Comparison of ENCODE assay signal across 15 cellular contexts in the genomic region with DNA sequence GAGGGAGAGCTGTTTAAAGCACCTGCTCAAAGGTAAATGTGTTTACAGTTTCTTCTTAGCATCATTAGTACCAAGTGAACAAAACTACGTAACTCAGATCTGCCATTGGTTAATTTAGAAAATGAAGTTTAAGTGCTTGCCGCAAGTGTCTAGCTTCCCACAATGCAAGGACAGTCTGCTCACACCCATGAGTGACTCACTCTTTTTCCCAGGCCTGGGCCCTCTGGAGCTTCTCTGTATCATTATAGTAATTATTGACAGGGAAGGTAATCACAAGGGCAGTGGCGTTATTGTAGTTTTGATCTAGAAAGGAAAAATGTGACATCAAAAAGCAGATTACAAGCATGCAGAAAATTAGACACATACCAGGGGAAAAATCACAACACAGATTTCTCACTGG. TPM values are rescaled to one million over a fixed set of nuclear protein-coding genes. Genes with fewer than 3 reads are reported as not detected.
DNase-seq lines count a peak whose midpoint lies in the region; ATAC-seq, FAIRE-seq and TF ChIP-seq lines count a peak whose summit lies in the region.
"Had no signal": no experiment of that assay in that cellular context is flagged by ENCODE, and none has a peak within 500 bp of the region (broad histone marks: within the 10 kb centered on the region; RNA-seq: fewer than 3 reads in every experiment).

No MANE protein-coding gene starts in this region.

- no peaks in the 10 kb centered on the region for H3K9me3 Mint-ChIP-seq in naive thymus-derived CD4-positive, alpha-beta T cell

- peaks cover 7% of the 10 kb centered on the region for H3K4me1 ChIP-seq in upper lobe of right lung
- H3K4me1 ChIP-seq in naive thymus-derived CD4-positive, alpha-beta T cell (ENCODE audit: control insufficient read depth in 2 of 2, insufficient read depth in 2 of 2, low read length in 2 of 2) = no peaks in the 10 kb centered on the region
- H3K4me1 ChIP-seq: tibial nerve had no signal

- H3K4me3 ChIP-seq in bronchial epithelial cell (ENCODE audit: low read depth, low read length) = no peak overlapping the region
- H3K4me3 ChIP-seq in kidney epithelial cell (ENCODE audit: low read depth, low read length) = no peak overlapping the region
- H3K4me3 ChIP-seq in upper lobe of right lung = no peak overlapping the region
- H3K4me3 ChIP-seq in naive thymus-derived CD4-positive, alpha-beta T cell (ENCODE audit: low read length) = no peak overlapping the region
- H3K4me3 ChIP-seq: tibial nerve had no signal

- intact Hi-C loops in upper lobe of right lung (cut with DNase I) = no loop called here
- intact Hi-C loops in naive thymus-derived CD4-positive, alpha-beta T cell (cut with micrococcal nuclease) = no loop called here

- no peak for FAIRE-seq in bronchial epithelial cell (lab: Jason Lieb, UNC)

- peaks cover 0 to 6% (median 0%) of the 10 kb centered on the region in 7 donors for H3K4me1 Mint-ChIP-seq in naive thymus-derived CD4-positive, alpha-beta T cell

- H3K4me3 Mint-ChIP-seq in naive thymus-derived CD4-positive, alpha-beta T cell = no peak overlapping the region

- H3K27me3 ChIP-seq in bronchial epithelial cell (ENCODE audit: control insufficient read depth, insufficient read depth, low read length) (no peaks in the 10 kb centered on the region), kidney epithelial cell (ENCODE audit: control insufficient read depth, insufficient read depth, low read length) (no peaks in the 10 kb centered on the region), upper lobe of right lung (no peaks in the 10 kb centered on the region)
- H3K27me3 ChIP-seq in naive thymus-derived CD4-positive, alpha-beta T cell (ENCODE audit: control insufficient read depth in 2 of 2, insufficient read depth in 2 of 2, low read length in 2 of 2) = no peaks in the 10 kb centered on the region
- H3K27me3 ChIP-seq: tibial nerve had no signal

- POLR2A ChIA-PET in naive thymus-derived CD4-positive, alpha-beta T cell (lab: Charles Lee) = interaction anchor here (0.5 kb wide), 1 partner anchor 32 kb away, joined by 3 read pairs; no protein-coding TSS in a partner anchor

- peak; percentile 69 for DNase-seq in AG08395 (ENCODE audit: low spot score)
- peak; percentile 48 for DNase-seq in HK-2 (ENCODE audit: unreplicated experiment)
- peak; percentile 60 for DNase-seq in bronchial epithelial cell (ENCODE audit: low read depth)
- peak; percentile 56 for DNase-seq in kidney epithelial cell (ENCODE audit: low read depth)
- no peak for DNase-seq in upper lobe of right lung
- DNase-seq in naive thymus-derived CD4-positive, alpha-beta T cell = no peak
- no peak for DNase-seq in GM20000 (ENCODE audit: low spot score)
- no peak for DNase-seq in activated naive CD4-positive, alpha-beta T cell (lab: John Stamatoyannopoulos, UW)
- DNase-seq: cortex of kidney; DMS153; foreskin melanocyte; NCI-H1092 treated with DMSO at 0.1 percent for 48 hours; NCI-H446 treated with DMSO at 0.1 percent for 48 hours; stimulated activated CD4-positive, alpha-beta T cell treated with anti-CD3 and anti-CD28 coated beads, Interleukin-2, amount 100 ng/mL, for 24 hours had no signal

- CTCF ChIA-PET in naive thymus-derived CD4-positive, alpha-beta T cell (lab: Charles Lee) = no interaction called here

- H3K36me3 ChIP-seq in bronchial epithelial cell (ENCODE audit: control insufficient read depth, insufficient read depth, low read length) (peaks cover 21% of the 10 kb centered on the region), kidney epithelial cell (ENCODE audit: control insufficient read depth, insufficient read depth, low read length) (peaks cover 3% of the 10 kb centered on the region), upper lobe of right lung (peaks cover 100% of the 10 kb centered on the region)
- peaks cover 10 to 66% (median 22%) of the 10 kb centered on the region in 3 experiments for H3K36me3 ChIP-seq in naive thymus-derived CD4-positive, alpha-beta T cell (ENCODE audit: control insufficient read depth in 2 of 3, insufficient read depth in 3 of 3, low read length in 3 of 3)

- no peaks in the 10 kb centered on the region for H3K9me3 ChIP-seq in upper lobe of right lung
- H3K9me3 ChIP-seq in naive thymus-derived CD4-positive, alpha-beta T cell (ENCODE audit: control insufficient read depth in 2 of 3, low read length in 3 of 3) = no peaks in the 10 kb centered on the region
- H3K9me3 ChIP-seq: tibial nerve had no signal

- H3K27ac ChIP-seq in upper lobe of right lung = no peak overlapping the region
- no peak overlapping the region for H3K27ac ChIP-seq in naive thymus-derived CD4-positive, alpha-beta T cell (ENCODE audit: low read depth, low read length)
- H3K27ac ChIP-seq: tibial nerve had no signal

- peak overlapping the region in 1 of 9 donors; percentile 47 for H3K27ac Mint-ChIP-seq in naive thymus-derived CD4-positive, alpha-beta T cell

- no peaks in the 10 kb centered on the region for H3K27me3 Mint-ChIP-seq in naive thymus-derived CD4-positive, alpha-beta T cell

- no peak for ATAC-seq in upper lobe of right lung
- no peak for ATAC-seq in naive thymus-derived CD4-positive, alpha-beta T cell

- TF ChIP-seq CTCF in bronchial epithelial cell (IDR thresholded peaks at IDR 0.05; ENCODE audit: insufficient read depth, low read length, severe bottlenecking) (no peak), kidney epithelial cell (IDR thresholded peaks at IDR 0.05; ENCODE audit: insufficient read depth, low read length, poor library complexity, severe bottlenecking) (no peak), upper lobe of right lung (IDR thresholded peaks at IDR 0.05) (no peak), GM20000 (IDR thresholded peaks at IDR 0.05; ENCODE audit: extremely low read depth, missing control alignments) (no peak)

- peaks cover 17 to 52% (median 45%) of the 10 kb centered on the region in 5 donors for H3K36me3 Mint-ChIP-seq in naive thymus-derived CD4-positive, alpha-beta T cell

RNA-seq across cellular contexts. Expression of a gene that starts 38.5 kb away (rescaled TPM):
- total RNA-seq in bronchial epithelial cell (78.3 and 100 TPM in 2 replicates), kidney epithelial cell (111 and 123 TPM in 2 replicates), upper lobe of right lung (143 TPM)
- 10 to 100 TPM; 29.2 to 49.3 (median 31.4) TPM for total RNA-seq in naive thymus-derived CD4-positive, alpha-beta T cell
- 1 to 10 TPM; 4.6 to 9.7 TPM for polyA plus RNA-seq in naive thymus-derived CD4-positive, alpha-beta T cell

RNA-seq across cellular contexts. Expression of a gene that starts 44.5 kb away (rescaled TPM):
- 27.4 and 28.4 TPM in 2 replicates for total RNA-seq in bronchial epithelial cell
- 32.8 and 33.4 TPM in 2 replicates for total RNA-seq in kidney epithelial cell
- 42.5 TPM for total RNA-seq in upper lobe of right lung
- 10 to 100 TPM; 45.7 to 59.7 (median 50.0) TPM for total RNA-seq in naive thymus-derived CD4-positive, alpha-beta T cell
- polyA plus RNA-seq in naive thymus-derived CD4-positive, alpha-beta T cell = 10 to 100 TPM; 23.1 to 39.9 TPM

Comparison
In these comparisons a context has a peak if more than half of its experiments do, and no peak if none do; other contexts are left out.
1. DNase-seq: peak in AG08395 (single experiment), HK-2 (single experiment), bronchial epithelial cell (single experiment) and kidney epithelial cell (single experiment); none in upper lobe of right lung (single experiment), naive thymus-derived CD4-positive, alpha-beta T cell (0 of 9), GM20000 (single experiment) and activated naive CD4-positive, alpha-beta T cell (0 of 4).